Comparison of ENCODE assay signal across 8 cellular contexts in genomic region chr20:34362502-34363061, GRCh38. TPM values are rescaled to one million over a fixed set of nuclear protein-coding genes. Genes with fewer than 3 reads are reported as not detected.
DNase-seq lines count a peak whose midpoint lies in the region; ATAC-seq and TF ChIP-seq lines count a peak whose summit lies in the region.

No MANE protein-coding gene starts in this region.

- H3K4me1 ChIP-seq in hepatocyte (ENCODE audit: insufficient read depth) (peaks cover 29% of the 10 kb centered on the region), stomach smooth muscle (ENCODE audit: control insufficient read depth, insufficient read depth, low read length) (peaks cover 21% of the 10 kb centered on the region)

- H3K27ac ChIP-seq in hepatocyte: peak overlapping the region; percentile 12
- H3K27ac ChIP-seq in stomach smooth muscle (ENCODE audit: low read length): no peak overlapping the region

- H3K79me2 ChIP-seq in hepatocyte: peaks cover 44% of the 10 kb centered on the region

- no peaks in the 10 kb centered on the region for H3K27me3 ChIP-seq in hepatocyte
- H3K27me3 ChIP-seq in stomach smooth muscle (ENCODE audit: control insufficient read depth in 1 of 2, insufficient read depth in 2 of 2, low read length in 2 of 2): no peaks in the 10 kb centered on the region

- no peaks in the 10 kb centered on the region for H3K9me2 ChIP-seq in hepatocyte (replicated peaks; ENCODE audit: insufficient read depth)

- peaks cover 25% of the 10 kb centered on the region for H3K4me1 Mint-ChIP-seq in T-helper 17 cell

- peak overlapping the region; percentile 48 for H2AFZ ChIP-seq in hepatocyte

- H3K36me3 ChIP-seq in hepatocyte (replicated peaks; ENCODE audit: insufficient read depth, low read depth): no peaks in the 10 kb centered on the region
- H3K36me3 ChIP-seq in stomach smooth muscle (ENCODE audit: control insufficient read depth in 2 of 2, insufficient read depth in 2 of 2, low read length in 2 of 2): no peaks in the 10 kb centered on the region

- peak overlapping the region; percentile 99 for H3K4me3 Mint-ChIP-seq in T-helper 17 cell

- DNase-seq in DMS 273 (lab: John Stamatoyannopoulos, UW; ENCODE audit: unreplicated experiment) (peak; percentile 50), DMS 273 treated with DMSO at 0.1 percent for 48 hours (lab: John Stamatoyannopoulos, UW) (no peak), T-helper 17 cell (no peak), hepatocyte (ENCODE audit: low spot score) (no peak), DMS79 (lab: John Stamatoyannopoulos, UW) (no peak), RKO (ENCODE audit: low spot score) (no peak)

- peak; percentile 16 for ATAC-seq in T-helper 17 cell
- no peak for ATAC-seq in HG03521 (IDR thresholded peaks at IDR 0.05; ENCODE audit: unreplicated experiment)

- H3K4me3 ChIP-seq in hepatocyte (no peak overlapping the region), stomach smooth muscle (ENCODE audit: low read length in 2 of 2) (peak overlapping the region; percentile 72 to 84)

- H3K27ac Mint-ChIP-seq in T-helper 17 cell: peak overlapping the region; percentile 99

- peak overlapping the region; percentile 74 for H3K4me2 ChIP-seq in hepatocyte

- no peak for TF ChIP-seq CTCF in hepatocyte (IDR thresholded peaks at IDR 0.05; ENCODE audit: poor library complexity)

- peaks cover 34% of the 10 kb centered on the region for H4K20me1 ChIP-seq in hepatocyte (ENCODE audit: insufficient read depth, poor library complexity, severe bottlenecking)

- peaks cover 5% of the 10 kb centered on the region for H3K36me3 Mint-ChIP-seq in T-helper 17 cell (ENCODE audit: low read depth)

- peak overlapping the region; percentile 7 to 83 for H3K9ac ChIP-seq in stomach smooth muscle (ENCODE audit: low read length in 2 of 2)

- WGBS in hepatocyte (ENCODE audit: low lambda C conversion rate, missing lambda C conversion rate): 73% methylated on average over 8 of the region's 8 CpGs

- no peaks in the 10 kb centered on the region for H3K27me3 Mint-ChIP-seq in T-helper 17 cell

- H3K9me3 ChIP-seq in T-helper 17 cell (ENCODE audit: control insufficient read depth, low read length, poor library complexity, severe bottlenecking): no peaks in the 10 kb centered on the region
- no peaks in the 10 kb centered on the region for H3K9me3 ChIP-seq in hepatocyte (ENCODE audit: low read depth)
- no peaks in the 10 kb centered on the region for H3K9me3 ChIP-seq in stomach smooth muscle (ENCODE audit: control insufficient read depth in 2 of 2, low read length in 2 of 2)

RNA-seq across cellular contexts. Expression of gene ITCH, which starts 0.5 kb away (rescaled TPM):
- 10 to 100 TPM; 44.4 to 53.4 TPM for total RNA-seq in T-helper 17 cell
- 55.6 and 61.2 TPM in 2 replicates for total RNA-seq in hepatocyte
- 18.2 and 22.1 TPM in 2 replicates for polyA plus RNA-seq in hepatocyte

RNA-seq across cellular contexts. Expression of gene AHCY, which starts 59.4 kb away (rescaled TPM):
- total RNA-seq in T-helper 17 cell (10 to 100 TPM; 15.9 to 16.6 TPM), hepatocyte (124 and 142 TPM in 2 replicates)
- polyA plus RNA-seq in hepatocyte: 74.3 and 81.1 TPM in 2 replicates
